Comparison of ENCODE assay signal across 1 cellular context in the genomic region with DNA sequence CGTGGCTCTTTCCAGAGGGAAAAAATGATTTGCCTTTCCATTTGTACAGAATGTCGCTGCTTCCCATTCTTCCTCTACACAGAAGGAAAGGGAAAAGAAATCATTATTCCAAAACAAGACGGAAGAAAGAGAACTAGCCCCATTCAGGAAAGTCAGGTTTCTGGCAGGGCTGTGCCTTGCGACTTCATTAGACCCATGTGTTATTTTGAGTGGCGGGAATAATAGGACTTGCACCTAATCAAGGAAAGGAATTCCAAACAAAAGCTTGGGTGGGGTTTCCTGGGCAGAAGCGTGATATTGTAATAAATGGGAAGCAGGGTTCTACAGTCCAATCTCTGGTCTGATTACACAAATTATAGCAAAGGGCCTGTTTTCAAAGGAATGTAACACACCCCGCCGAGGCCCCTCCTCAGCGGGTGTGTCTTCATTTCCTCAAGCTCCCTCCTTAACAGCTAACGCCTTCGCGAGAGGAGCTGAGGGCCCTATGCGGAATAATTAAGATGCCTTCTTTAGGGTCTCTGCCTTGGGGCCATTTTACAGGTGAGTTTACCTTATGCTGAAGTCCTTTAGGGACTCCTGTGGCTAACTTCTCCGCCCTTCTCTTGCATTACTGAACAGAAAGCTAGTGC.
TF ChIP-seq lines count a peak whose summit lies in the region.

No MANE protein-coding gene starts in this region.

TF ChIP-seq in GM23338, 12 proteins besides CTCF, POLR2A, EP300 and RAD21 (continued from another document):
- TF ChIP-seq, protein P1, sequence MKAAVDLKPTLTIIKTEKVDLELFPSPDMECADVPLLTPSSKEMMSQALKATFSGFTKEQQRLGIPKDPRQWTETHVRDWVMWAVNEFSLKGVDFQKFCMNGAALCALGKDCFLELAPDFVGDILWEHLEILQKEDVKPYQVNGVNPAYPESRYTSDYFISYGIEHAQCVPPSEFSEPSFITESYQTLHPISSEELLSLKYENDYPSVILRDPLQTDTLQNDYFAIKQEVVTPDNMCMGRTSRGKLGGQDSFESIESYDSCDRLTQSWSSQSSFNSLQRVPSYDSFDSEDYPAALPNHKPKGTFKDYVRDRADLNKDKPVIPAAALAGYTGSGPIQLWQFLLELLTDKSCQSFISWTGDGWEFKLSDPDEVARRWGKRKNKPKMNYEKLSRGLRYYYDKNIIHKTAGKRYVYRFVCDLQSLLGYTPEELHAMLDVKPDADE (IDR thresholded peaks at IDR 0.05), result no peak
